Comparison of ENCODE assay signal across 10 cellular contexts in the genomic region with DNA sequence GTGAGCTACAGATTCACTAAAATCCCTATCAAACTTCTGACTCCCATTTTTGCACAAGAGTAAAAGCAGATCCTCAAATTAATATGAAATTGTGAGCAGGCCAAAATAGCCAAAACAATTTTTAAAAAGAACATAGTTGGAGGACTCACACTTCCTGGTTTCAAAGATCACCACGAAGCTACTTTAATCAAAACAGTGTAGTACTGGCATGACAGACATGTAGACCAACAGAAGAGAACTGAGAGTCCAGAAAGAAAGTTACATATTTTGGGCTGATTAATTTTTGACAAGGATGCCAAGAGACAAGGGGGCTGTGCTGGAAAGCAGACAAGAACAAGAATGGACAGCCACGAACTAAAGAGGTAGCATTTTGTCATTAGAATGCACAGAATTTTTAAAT. TPM values are rescaled to one million over a fixed set of nuclear protein-coding genes. Genes with fewer than 3 reads are reported as not detected.
DNase-seq lines count a peak whose midpoint lies in the region; ATAC-seq and TF ChIP-seq lines count a peak whose summit lies in the region.
"Had no signal": no experiment of that assay in that cellular context is flagged by ENCODE, and none has a peak within 500 bp of the region (broad histone marks: within the 10 kb centered on the region; RNA-seq: fewer than 3 reads in every experiment).

No MANE protein-coding gene starts in this region.

- no peak for TF ChIP-seq CTCF in brain microvascular endothelial cell (IDR thresholded peaks at IDR 0.05; ENCODE audit: low read depth, low read length, missing control alignments)
- no peak for TF ChIP-seq CTCF in PC-3 (conservative IDR thresholded peaks at IDR 0.05; ENCODE audit: low read depth, low read length)

- peaks cover 62% of the 10 kb centered on the region for H3K4me1 Mint-ChIP-seq in dendritic cell treated with granulocyte-macrophage colony-stimulating factor and Interleukin-4, amounts not matched to agents 40 ng/mL and 50 ng/mL, for 4 days (ENCODE audit: low read depth)
- H3K4me1 Mint-ChIP-seq in stimulated activated naive CD8-positive, alpha-beta T cell treated with anti-CD3 and anti-CD28 coated beads, Interleukin-15, amount 100 ng/mL, for 72 hours: peaks cover 75% of the 10 kb centered on the region

- no peak for DNase-seq in stimulated activated naive CD8-positive, alpha-beta T cell treated with anti-CD3 and anti-CD28 coated beads, Interleukin-15, amount 100 ng/mL, for 72 hours
- no peak for DNase-seq in cerebellar cortex (ENCODE audit: low spot score)
- DNase-seq in NCI-H69 (lab: John Stamatoyannopoulos, UW): no peak
- no peak for DNase-seq in brain microvascular endothelial cell
- no peak for DNase-seq in PC-3
- DNase-seq: activated CD8-positive, alpha-beta memory T cell treated with anti-CD3 and anti-CD28 coated beads, Interleukin-2, amount 50 U/mL, for 48 hours; PC-9 had no signal

- H3K27me3 Mint-ChIP-seq in dendritic cell treated with granulocyte-macrophage colony-stimulating factor and Interleukin-4, amounts not matched to agents 40 ng/mL and 50 ng/mL, for 4 days: no peaks in the 10 kb centered on the region
- no peaks in the 10 kb centered on the region for H3K27me3 Mint-ChIP-seq in stimulated activated naive CD8-positive, alpha-beta T cell treated with anti-CD3 and anti-CD28 coated beads, Interleukin-15, amount 100 ng/mL, for 72 hours

- H3K79me2 ChIP-seq in PC-3 (ENCODE audit: low read length): peaks cover 100% of the 10 kb centered on the region

- H3K4me1 ChIP-seq in PC-3 (ENCODE audit: insufficient read depth, low read length): peaks cover 7% of the 10 kb centered on the region

- no peaks in the 10 kb centered on the region for H3F3A ChIP-seq in PC-3 (ENCODE audit: low read length, unreplicated experiment)

- no peak overlapping the region for H3K27ac ChIP-seq in brain microvascular endothelial cell
- H3K27ac ChIP-seq in PC-3 (ENCODE audit: low read length): no peak overlapping the region
- H3K27ac ChIP-seq: PC-9 had no signal

- in situ Hi-C loops in brain microvascular endothelial cell (cut with HindIII; ENCODE audit: low pct_ligation_motif_present, low sequenced_read_pairs): loop anchor here (25.0 kb wide), 1 partner anchor 251 kb away; a partner anchor contains a TSS

- no peaks in the 10 kb centered on the region for H3K9me3 ChIP-seq in PC-3 (ENCODE audit: low read length)

- CTCF ChIA-PET in PC-3 (lab: Charles Lee): no interaction called here

- no peaks in the 10 kb centered on the region for H3K36me3 Mint-ChIP-seq in dendritic cell treated with granulocyte-macrophage colony-stimulating factor and Interleukin-4, amounts not matched to agents 40 ng/mL and 50 ng/mL, for 4 days (ENCODE audit: low read depth)

- H3K4me3 Mint-ChIP-seq in dendritic cell treated with granulocyte-macrophage colony-stimulating factor and Interleukin-4, amounts not matched to agents 40 ng/mL and 50 ng/mL, for 4 days: no peak overlapping the region
- H3K4me3 Mint-ChIP-seq in stimulated activated naive CD8-positive, alpha-beta T cell treated with anti-CD3 and anti-CD28 coated beads, Interleukin-15, amount 100 ng/mL, for 72 hours: peak overlapping the region; percentile 39 to 40

- POLR2A ChIA-PET in PC-3 (lab: Charles Lee; ENCODE audit: unreplicated experiment): no interaction called here

- no peak overlapping the region for H3K9ac ChIP-seq in PC-3 (ENCODE audit: low read length)

- H3K4me2 ChIP-seq in PC-3 (ENCODE audit: low read length): no peak overlapping the region
- H3K4me2 ChIP-seq: PC-9 had no signal

- peak overlapping the region; percentile 26 for H3K27ac Mint-ChIP-seq in dendritic cell treated with granulocyte-macrophage colony-stimulating factor and Interleukin-4, amounts not matched to agents 40 ng/mL and 50 ng/mL, for 4 days
- no peak overlapping the region for H3K27ac Mint-ChIP-seq in stimulated activated naive CD8-positive, alpha-beta T cell treated with anti-CD3 and anti-CD28 coated beads, Interleukin-15, amount 100 ng/mL, for 72 hours

- intact Hi-C loops in dendritic cell treated with granulocyte-macrophage colony-stimulating factor and Interleukin-4, amounts not matched to agents 40 ng/mL and 50 ng/mL, for 4 days (cut with micrococcal nuclease): loop anchor here (10.0 kb wide), 1 partner anchor 58 kb away; no protein-coding TSS in a partner anchor
- intact Hi-C loops in PC-3 (cut with micrococcal nuclease): no loop called here

- H3K36me3 ChIP-seq in brain microvascular endothelial cell (replicated peaks): no peaks in the 10 kb centered on the region
- no peaks in the 10 kb centered on the region for H3K36me3 ChIP-seq in PC-3 (ENCODE audit: low read depth, low read length)

- ATAC-seq in GM19397 (IDR thresholded peaks at IDR 0.05; ENCODE audit: unreplicated experiment) (peak; percentile 43), HG03095 (IDR thresholded peaks at IDR 0.05; ENCODE audit: unreplicated experiment) (peak; percentile 47), PC-3 (no peak)
- peak; percentile 30 for ATAC-seq in stimulated activated naive CD8-positive, alpha-beta T cell treated with anti-CD3 and anti-CD28 coated beads, Interleukin-15, amount 100 ng/mL, for 72 hours

- BruUV-seq in PC-3 (replicated peaks; lab: Mats Ljungman, UMichigan): no TSS peak

- no peak overlapping the region for H2AFZ ChIP-seq in PC-3 (ENCODE audit: low read length)
- H2AFZ ChIP-seq: PC-9 had no signal

- peaks cover 47% of the 10 kb centered on the region for H4K20me1 ChIP-seq in PC-3 (ENCODE audit: low read length)

- no peaks in the 10 kb centered on the region for H3K9me2 ChIP-seq in PC-3 (replicated peaks; ENCODE audit: low read length)

- no peaks in the 10 kb centered on the region for H3K9me3 Mint-ChIP-seq in dendritic cell treated with granulocyte-macrophage colony-stimulating factor and Interleukin-4, amounts not matched to agents 40 ng/mL and 50 ng/mL, for 4 days
- H3K9me3 Mint-ChIP-seq in stimulated activated naive CD8-positive, alpha-beta T cell treated with anti-CD3 and anti-CD28 coated beads, Interleukin-15, amount 100 ng/mL, for 72 hours: no peaks in the 10 kb centered on the region

- H3K27me3 ChIP-seq in brain microvascular endothelial cell (replicated peaks) (no peaks in the 10 kb centered on the region), PC-3 (ENCODE audit: low read length) (no peaks in the 10 kb centered on the region)

- no peak overlapping the region for H3K4me3 ChIP-seq in brain microvascular endothelial cell (ENCODE audit: low read depth, low read length)
- no peak overlapping the region for H3K4me3 ChIP-seq in PC-3 (ENCODE audit: low read length)
- H3K4me3 ChIP-seq: PC-9 had no signal

RNA-seq across cellular contexts. Expression of a gene that starts 14.2 kb away (rescaled TPM):
- 44.1 and 47.2 TPM in 2 replicates for total RNA-seq in PC-3 (2014; rRNA removed)
